In the genomic region with DNA sequence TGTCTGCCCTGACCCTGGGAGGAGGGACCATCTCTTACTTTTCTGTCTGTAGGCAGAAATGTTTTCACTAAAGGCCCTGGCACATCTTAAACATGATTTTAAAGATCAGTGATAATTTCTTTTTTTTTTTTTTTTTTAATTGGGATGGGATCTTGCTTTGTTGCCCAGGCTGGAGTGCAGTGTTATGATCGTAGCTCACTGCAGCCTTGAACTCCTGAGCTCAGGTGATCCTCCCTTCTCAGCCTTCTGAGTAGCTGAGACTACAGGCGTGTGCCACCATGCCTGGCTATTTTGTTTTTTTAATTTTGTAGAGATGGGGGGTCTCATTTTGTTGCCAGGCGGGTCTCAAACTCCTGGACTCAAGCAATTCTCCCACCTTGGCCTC, we compare ENCODE assay signal across 19 cellular contexts.
DNase-seq lines count a peak whose midpoint lies in the region; ATAC-seq and TF ChIP-seq lines count a peak whose summit lies in the region.
"Had no signal": no experiment of that assay in that cellular context is flagged by ENCODE, and none has a peak within 500 bp of the region (broad histone marks: within the 10 kb centered on the region; RNA-seq: fewer than 3 reads in every experiment).

No MANE protein-coding gene starts in this region.

- no peak overlapping the region for H4K8ac ChIP-seq in mesendoderm (ENCODE audit: low read depth, low read length)

- no peak overlapping the region for H3K4ac ChIP-seq in mesendoderm (ENCODE audit: low read depth, low read length)

- H3K36me3 ChIP-seq in left ventricle myocardium inferior (no peaks in the 10 kb centered on the region), mesendoderm (ENCODE audit: control insufficient read depth, insufficient read depth, low read length) (no peaks in the 10 kb centered on the region), skeletal muscle tissue (ENCODE audit: control insufficient read depth in 3 of 3, insufficient read depth in 3 of 3, low read length in 3 of 3) (no peaks in the 10 kb centered on the region), upper lobe of left lung (no peaks in the 10 kb centered on the region)
- H3K36me3 ChIP-seq: BLaER1 treated with 17β-estradiol and CSF1 and Interleukin-3, amounts not matched to agents 10 nM and 100 nM; SJSA1 had no signal

- H3K9ac ChIP-seq in mesendoderm (ENCODE audit: low read length) = no peak overlapping the region
- peak overlapping the region; percentile 41 to 66 (median 64) for H3K9ac ChIP-seq in skeletal muscle tissue (ENCODE audit: low read depth in 1 of 3, low read length in 3 of 3)
- H3K9ac ChIP-seq: BLaER1 treated with 17β-estradiol and CSF1 and Interleukin-3, amounts not matched to agents 10 nM and 100 nM; KMS-11 had no signal

- H4K5ac ChIP-seq in mesendoderm (ENCODE audit: low read length) = no peak overlapping the region

- no peak overlapping the region for H3K18ac ChIP-seq in mesendoderm (ENCODE audit: low read length)

- DNase-seq in left ventricle myocardium inferior (no peak), Right ventricle myocardium inferior (ENCODE audit: missing footprints) (no peak), chondrocyte (ENCODE audit: low spot score) (no peak), mesendoderm (no peak), upper lobe of left lung (no peak)
- DNase-seq: AML-193; CD4-positive, alpha-beta T cell; MM.1S; NCI-H2029; NCI-H446 treated with DMSO at 0.1 percent for 48 hours; NCI-H526; NK-92 treated with Interleukin-12 subunit alpha and Interleukin-12 subunit beta, amount 100 ng/mL, for 24 hours; PC-3 had no signal

- TF ChIP-seq POLR2A in upper lobe of left lung (IDR thresholded peaks at IDR 0.05) = no peak

- H3K27me3 ChIP-seq in left ventricle myocardium inferior (ENCODE audit: low read depth) (no peaks in the 10 kb centered on the region), mesendoderm (ENCODE audit: insufficient read depth, low read length, poor library complexity) (no peaks in the 10 kb centered on the region), skeletal muscle tissue (ENCODE audit: control insufficient read depth in 3 of 3, insufficient read depth in 3 of 3, low read length in 3 of 3) (no peaks in the 10 kb centered on the region), upper lobe of left lung (no peaks in the 10 kb centered on the region)
- H3K27me3 ChIP-seq: BLaER1 treated with 17β-estradiol and CSF1 and Interleukin-3, amounts not matched to agents 10 nM and 100 nM; SJSA1 had no signal

- H3K4me2 ChIP-seq in mesendoderm (ENCODE audit: low read length) = no peak overlapping the region
- H3K4me2 ChIP-seq: BLaER1 treated with 17β-estradiol and CSF1 and Interleukin-3, amounts not matched to agents 10 nM and 100 nM; KMS-11 had no signal

- H3K4me1 ChIP-seq in left ventricle myocardium inferior (peaks cover 99% of the 10 kb centered on the region), mesendoderm (ENCODE audit: control insufficient read depth, low read depth, low read length) (peaks cover 3% of the 10 kb centered on the region), skeletal muscle tissue (ENCODE audit: control insufficient read depth in 3 of 3, insufficient read depth in 3 of 3, low read length in 3 of 3) (peaks cover 20 to 34% (median 33%) of the 10 kb centered on the region in 3 donors), upper lobe of left lung (no peaks in the 10 kb centered on the region)
- H3K4me1 ChIP-seq: BLaER1 treated with 17β-estradiol and CSF1 and Interleukin-3, amounts not matched to agents 10 nM and 100 nM had no signal

- H3K27me3 Mint-ChIP-seq in chondrocyte (ENCODE audit: low read depth) = no peaks in the 10 kb centered on the region
- H3K27me3 Mint-ChIP-seq: CD4-positive, alpha-beta T cell had no signal

- peak overlapping the region; percentile 22 for H2BK15ac ChIP-seq in mesendoderm (replicated peaks; ENCODE audit: low read depth)

- TF ChIP-seq EP300 in upper lobe of left lung (IDR thresholded peaks at IDR 0.05) = no peak

- H3K4me3 ChIP-seq in left ventricle myocardium inferior = no peak overlapping the region
- no peak overlapping the region for H3K4me3 ChIP-seq in mesendoderm (ENCODE audit: low read length)
- no peak overlapping the region for H3K4me3 ChIP-seq in skeletal muscle tissue (ENCODE audit: low read length in 3 of 3)
- H3K4me3 ChIP-seq in upper lobe of left lung = no peak overlapping the region
- H3K4me3 ChIP-seq: BLaER1 treated with 17β-estradiol and CSF1 and Interleukin-3, amounts not matched to agents 10 nM and 100 nM; SJSA1 had no signal

- H3K4me1 Mint-ChIP-seq in chondrocyte (ENCODE audit: low read depth) = peaks cover 25% of the 10 kb centered on the region
- H3K4me1 Mint-ChIP-seq: IgD-negative memory B cell had no signal

- no peak overlapping the region for H3K23ac ChIP-seq in mesendoderm (ENCODE audit: low read length)

- TF ChIP-seq CTCF in left ventricle myocardium inferior (IDR thresholded peaks at IDR 0.05; ENCODE audit: borderline replicate concordance) = no peak
- no peak for TF ChIP-seq CTCF in chondrocyte (IDR thresholded peaks at IDR 0.05)
- no peak for TF ChIP-seq CTCF in upper lobe of left lung (IDR thresholded peaks at IDR 0.05)

- H3K56ac ChIP-seq in mesendoderm (ENCODE audit: low read length) = no peak overlapping the region

- H3K27ac ChIP-seq in left ventricle myocardium inferior (replicated peaks) (peak overlapping the region; percentile 81), mesendoderm (ENCODE audit: low read depth, low read length) (no peak overlapping the region), skeletal muscle tissue (ENCODE audit: low read depth, low read length) (peak overlapping the region; percentile 77), upper lobe of left lung (no peak overlapping the region)
- H3K27ac ChIP-seq: BLaER1 treated with 17β-estradiol and CSF1 and Interleukin-3, amounts not matched to agents 10 nM and 100 nM; KMS-11; SJSA1 had no signal

- H3K36me3 Mint-ChIP-seq in chondrocyte (ENCODE audit: low read depth) = no peaks in the 10 kb centered on the region
- H3K36me3 Mint-ChIP-seq: IgD-negative memory B cell had no signal

- no peak overlapping the region for H2AK5ac ChIP-seq in mesendoderm (ENCODE audit: low read length)

- no peak overlapping the region for H2BK120ac ChIP-seq in mesendoderm (ENCODE audit: low read depth, low read length)

- peak overlapping the region; percentile 33 for H3K27ac Mint-ChIP-seq in chondrocyte (ENCODE audit: unreplicated experiment)
- H3K27ac Mint-ChIP-seq: CD4-positive, alpha-beta T cell; IgD-negative memory B cell had no signal

- no peaks in the 10 kb centered on the region for H3K9me3 Mint-ChIP-seq in chondrocyte (ENCODE audit: low read depth)
- H3K9me3 Mint-ChIP-seq: CD4-positive, alpha-beta T cell; IgD-negative memory B cell had no signal

- H3K79me1 ChIP-seq in mesendoderm (ENCODE audit: low read length) = no peaks in the 10 kb centered on the region

- intact Hi-C loops in left ventricle myocardium inferior (cut with micrococcal nuclease) = no loop called here
- intact Hi-C loops in Right ventricle myocardium inferior (cut with DNase I) = no loop called here

- H3K4me3 Mint-ChIP-seq in chondrocyte (ENCODE audit: unreplicated experiment) = no peak overlapping the region
- H3K4me3 Mint-ChIP-seq: CD4-positive, alpha-beta T cell; IgD-negative memory B cell had no signal

- no peaks in the 10 kb centered on the region for H3K9me3 ChIP-seq in left ventricle myocardium inferior (replicated peaks)
- H3K9me3 ChIP-seq in skeletal muscle tissue (ENCODE audit: control insufficient read depth in 3 of 3, low read length in 3 of 3) = no peaks in the 10 kb centered on the region
- H3K9me3 ChIP-seq in upper lobe of left lung = no peaks in the 10 kb centered on the region
- H3K9me3 ChIP-seq: SJSA1 had no signal

- ATAC-seq in Right ventricle myocardium inferior (no peak), HG02870 (IDR thresholded peaks at IDR 0.05; ENCODE audit: unreplicated experiment) (no peak), upper lobe of left lung (ENCODE audit: low FRiP score in 2 of 2) (no peak)
- ATAC-seq: PC-3 had no signal

- H3K79me2 ChIP-seq in mesendoderm (ENCODE audit: control insufficient read depth, insufficient read depth, low read length) = no peaks in the 10 kb centered on the region

- H2BK5ac ChIP-seq in mesendoderm (ENCODE audit: low read length) = no peak overlapping the region

- WGBS in mesendoderm (ENCODE audit: extremely low coverage, insufficient coverage, low lambda C conversion rate) = no CpG with 5 or more reads among the region's 3 CpGs
- WGBS in upper lobe of left lung, 2 donors = 90 to 92% methylated on average over 3 of the region's 3 CpGs

Comparison
In these comparisons a context has a peak if more than half of its experiments do, and no peak if none do; other contexts are left out.
1. H3K27ac ChIP-seq: peak in left ventricle myocardium inferior (single experiment) and skeletal muscle tissue (single experiment); none in mesendoderm (single experiment) and upper lobe of left lung (0 of 4).